Comparison of ENCODE assay signal across 13 cellular contexts in genomic region chr7:28705350-28705749, GRCh38.
DNase-seq lines count a peak whose midpoint lies in the region; ATAC-seq and TF ChIP-seq lines count a peak whose summit lies in the region.
"Had no signal": no experiment of that assay in that cellular context is flagged by ENCODE, and none has a peak within 500 bp of the region (broad histone marks: within the 10 kb centered on the region; RNA-seq: fewer than 3 reads in every experiment).

No MANE protein-coding gene starts in this region.

- TF ChIP-seq CTCF in activated B cell treated with CpG ODN at 0.5 μM for 24 hours (IDR thresholded peaks at IDR 0.05) (no peak), lower leg skin (IDR thresholded peaks at IDR 0.05) (no peak)

- POLR2A ChIA-PET in activated B cell treated with CpG ODN at 0.5 μM for 24 hours (lab: Charles Lee) = interaction anchor here (0.6 to 1.1 kb wide), 8 partner anchors 11 to 627 kb away, joined by 3 to 6 read pairs (median 4); no protein-coding TSS in a partner anchor

- intact Hi-C loops in activated B cell treated with CpG ODN at 0.5 μM for 24 hours (cut with micrococcal nuclease) = loop anchor here (1.0 kb wide), 1 partner anchor 20 kb away; no protein-coding TSS in a partner anchor
- intact Hi-C loops in lower leg skin (cut with DNase I; ENCODE audit: low total_unique reads) = no loop called here

- ATAC-seq in GM18519 (IDR thresholded peaks at IDR 0.05; ENCODE audit: low FRiP score, unreplicated experiment) (peak; percentile 74), GM21528 (IDR thresholded peaks at IDR 0.05; ENCODE audit: low FRiP score, unreplicated experiment) (peak; percentile 94), HG03066 (IDR thresholded peaks at IDR 0.05; ENCODE audit: low read depth, unreplicated experiment) (peak; percentile 96), activated B cell treated with CpG ODN at 0.5 μM for 24 hours (ENCODE audit: low read depth) (peak; percentile 89)
- ATAC-seq: activated T-cell treated with anti-CD3 and anti-CD28 coated beads, Interleukin-2, amount 50 U/mL, for 72 hours had no signal

- CTCF ChIA-PET in activated B cell treated with CpG ODN at 0.5 μM for 24 hours (lab: Charles Lee) = no interaction called here
- CTCF ChIA-PET in activated naive CD4-positive, alpha-beta T cell treated with anti-CD3 and anti-CD28 coated beads, Interleukin-2, amount 10 ng/mL, durations not matched to agents 7 days and 5 days (lab: Charles Lee) = no interaction called here

- H3K4me1 Mint-ChIP-seq in activated B cell treated with CpG ODN at 0.5 μM for 24 hours = peaks cover 39% of the 10 kb centered on the region
- H3K4me1 Mint-ChIP-seq in activated naive CD4-positive, alpha-beta T cell treated with anti-CD3 and anti-CD28 coated beads, Interleukin-2, amount 10 ng/mL, durations not matched to agents 7 days and 5 days = no peaks in the 10 kb centered on the region

- 83 to 90% methylated on average over 2 of the region's 2 CpGs for WGBS in lower leg skin, 2 donors

- H3K27me3 Mint-ChIP-seq in activated B cell treated with CpG ODN at 0.5 μM for 24 hours = no peaks in the 10 kb centered on the region
- peaks cover 4% of the 10 kb centered on the region for H3K27me3 Mint-ChIP-seq in activated naive CD4-positive, alpha-beta T cell treated with anti-CD3 and anti-CD28 coated beads, Interleukin-2, amount 10 ng/mL, durations not matched to agents 7 days and 5 days
- H3K27me3 Mint-ChIP-seq: CD4-positive, alpha-beta T cell had no signal

- no peak for TF ChIP-seq POLR2A in lower leg skin (IDR thresholded peaks at IDR 0.05)

- peak overlapping the region; percentile 69 for H3K27ac Mint-ChIP-seq in activated B cell treated with CpG ODN at 0.5 μM for 24 hours
- H3K27ac Mint-ChIP-seq in activated naive CD4-positive, alpha-beta T cell treated with anti-CD3 and anti-CD28 coated beads, Interleukin-2, amount 10 ng/mL, durations not matched to agents 7 days and 5 days = no peak overlapping the region
- H3K27ac Mint-ChIP-seq: activated T-cell treated with anti-CD3 and anti-CD28 coated beads, Interleukin-2, amount 50 U/mL, for 72 hours; CD4-positive, alpha-beta T cell had no signal

- H3K36me3 Mint-ChIP-seq in activated B cell treated with CpG ODN at 0.5 μM for 24 hours (ENCODE audit: low read depth) = no peaks in the 10 kb centered on the region
- H3K36me3 Mint-ChIP-seq in activated naive CD4-positive, alpha-beta T cell treated with anti-CD3 and anti-CD28 coated beads, Interleukin-2, amount 10 ng/mL, durations not matched to agents 7 days and 5 days = no peaks in the 10 kb centered on the region

- H3K4me3 ChIP-seq in lower leg skin (ENCODE audit: low read depth, poor library complexity, severe bottlenecking) = no peak overlapping the region
- H3K4me3 ChIP-seq: Peyer's patch had no signal

- H3K9me3 Mint-ChIP-seq in activated B cell treated with CpG ODN at 0.5 μM for 24 hours = peaks cover 3% of the 10 kb centered on the region
- H3K9me3 Mint-ChIP-seq in activated naive CD4-positive, alpha-beta T cell treated with anti-CD3 and anti-CD28 coated beads, Interleukin-2, amount 10 ng/mL, durations not matched to agents 7 days and 5 days = no peaks in the 10 kb centered on the region
- H3K9me3 Mint-ChIP-seq: CD4-positive, alpha-beta T cell had no signal

- DNase-seq in activated B cell treated with CpG ODN at 0.5 μM for 24 hours = no peak
- no peak for DNase-seq in activated naive CD4-positive, alpha-beta T cell treated with anti-CD3 and anti-CD28 coated beads, Interleukin-2, amount 10 ng/mL, durations not matched to agents 7 days and 5 days
- no peak for DNase-seq in stimulated activated CD4-positive, alpha-beta T cell treated with anti-CD3 and anti-CD28 coated beads, Interleukin-1b, Interleukin-23, amount 100 ng/mL, for 48 hours
- DNase-seq in lower leg skin (ENCODE audit: low spot score in 2 of 2) = no peak
- no peak for DNase-seq in HK-2 (ENCODE audit: unreplicated experiment)
- DNase-seq: activated T-cell treated with anti-CD3 and anti-CD28 coated beads, Interleukin-2, amount 50 U/mL, for 72 hours; brain microvascular endothelial cell; CD4-positive, alpha-beta T cell; NCI-H1694 treated with DMSO at 0.1 percent for 48 hours; Peyer's patch had no signal

- H3K4me3 Mint-ChIP-seq in activated B cell treated with CpG ODN at 0.5 μM for 24 hours = peak overlapping the region; percentile 44
- H3K4me3 Mint-ChIP-seq in activated naive CD4-positive, alpha-beta T cell treated with anti-CD3 and anti-CD28 coated beads, Interleukin-2, amount 10 ng/mL, durations not matched to agents 7 days and 5 days = no peak overlapping the region
- H3K4me3 Mint-ChIP-seq: activated T-cell treated with anti-CD3 and anti-CD28 coated beads, Interleukin-2, amount 50 U/mL, for 72 hours; CD4-positive, alpha-beta T cell had no signal
